Comparison of ENCODE assay signal across 24 cellular contexts in the genomic region with DNA sequence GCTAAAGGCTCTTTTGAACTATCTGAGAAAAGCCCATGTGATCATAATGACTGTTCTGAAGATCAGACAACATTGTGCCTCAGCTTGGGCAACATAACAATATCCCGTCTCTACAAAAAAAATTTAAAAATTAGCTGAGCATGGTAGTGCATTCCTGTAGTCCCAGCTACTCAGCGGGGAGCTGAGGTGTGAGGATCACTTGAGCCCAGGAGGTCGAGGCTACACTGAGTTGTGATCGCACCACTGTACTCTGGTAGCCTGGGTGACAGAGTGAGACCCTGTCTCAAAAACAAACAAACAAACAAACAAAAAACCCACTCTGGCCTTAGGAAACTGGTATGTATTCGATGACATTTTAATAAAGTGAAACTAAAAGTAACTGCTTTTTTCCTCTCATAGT.
"Had no signal": no experiment of that assay in that cellular context is flagged by ENCODE, and none has a peak within 500 bp of the region (broad histone marks: within the 10 kb centered on the region; RNA-seq: fewer than 3 reads in every experiment).

No MANE protein-coding gene starts in this region.

- H3K36me3 ChIP-seq: ascending aorta, SJSA1 had no signal

- H3K4me1 ChIP-seq: ascending aorta, body of pancreas, SJSA1 had no signal

- H3K4me3 ChIP-seq: ascending aorta, body of pancreas, SJSA1 had no signal

- H3K27ac ChIP-seq: ascending aorta, body of pancreas, SJSA1 had no signal

- H3K27me3 ChIP-seq: ascending aorta, body of pancreas, SJSA1 had no signal

- H3K9me3 ChIP-seq: ascending aorta, body of pancreas, SJSA1 had no signal

- DNase-seq: activated B cell treated with CpG ODN at 0.5 μM for 24 hours; activated CD4-positive, alpha-beta memory T cell treated with anti-CD3 and anti-CD28 coated beads for 36 hours; activated CD4-positive, alpha-beta T cell treated with anti-CD3 and anti-CD28 coated beads for 1 hour; activated CD4-positive, alpha-beta T cell treated with anti-CD3 and anti-CD28 coated beads, Interleukin-2, amount 10 ng/mL, durations not matched to agents 24 days and 14 days; activated CD8-positive, alpha-beta memory T cell treated with anti-CD3 and anti-CD28 coated beads for 24 hours; activated effector memory CD4-positive, alpha-beta T cell treated with anti-CD3 and anti-CD28 coated beads, Interleukin-2, amount 50 U/mL, for 16 hours; activated naive CD4-positive, alpha-beta T cell treated with Interleukin-2 at 50 U/mL for 16 hours; activated naive CD8-positive, alpha-beta T cell treated with anti-CD3 and anti-CD28 coated beads, Interleukin-2, amount 50 U/mL, for 24 hours; activated T-cell treated with anti-CD3 and anti-CD28 coated beads, Interleukin-2, amount 50 U/mL, for 4 hours; amniotic stem cell; body of pancreas; central memory CD4-positive, alpha-beta T cell; KG1; NCI-H146; NCI-H187 treated with DMSO at 0.1 percent for 48 hours; NCI-H2081 treated with DMSO at 0.1 percent for 48 hours; NCI-H446; NCI-H524; SHP77; T-helper 17 cell; T1000 had no signal

- ATAC-seq: activated naive CD4-positive, alpha-beta T cell treated with anti-CD3 and anti-CD28 coated beads, Interleukin-2, amount 50 U/mL, for 72 hours; activated naive CD8-positive, alpha-beta T cell treated with anti-CD3 and anti-CD28 coated beads, Interleukin-2, amount 50 U/mL, for 24 hours; activated T-cell treated with anti-CD3 and anti-CD28 coated beads, Interleukin-2, amount 50 U/mL, for 4 hours; body of pancreas; T-helper 17 cell had no signal
